ENCODE assay signal across 9 cellular contexts in genomic region chr11:62689421-62690183, GRCh38. TPM values are rescaled to one million over a fixed set of nuclear protein-coding genes. Genes with fewer than 3 reads are reported as not detected.
DNase-seq lines count a peak whose midpoint lies in the region; ATAC-seq and TF ChIP-seq lines count a peak whose summit lies in the region.
"Had no signal": no experiment of that assay in that cellular context is flagged by ENCODE, and none has a peak within 500 bp of the region (broad histone marks: within the 10 kb centered on the region; RNA-seq: fewer than 3 reads in every experiment).

Gene LRRN4CL, minus strand, starts transcription at chr11:62689530. Its CDS starts 1,022 bp downstream, at chr11:62688508.

- TF ChIP-seq CTCF in vagina (IDR thresholded peaks at IDR 0.05) = no peak

- ATAC-seq in Right ventricle myocardium inferior (peak; percentile 93), GM21786 (IDR thresholded peaks at IDR 0.05; ENCODE audit: unreplicated experiment) (no peak), HG02610 (IDR thresholded peaks at IDR 0.05; ENCODE audit: unreplicated experiment) (no peak)

- H3K9me3 ChIP-seq in mucosa of stomach (ENCODE audit: control insufficient read depth, low read length) (no peaks in the 10 kb centered on the region), vagina (no peaks in the 10 kb centered on the region)

- H3K4me1 ChIP-seq in mucosa of stomach (ENCODE audit: control insufficient read depth, insufficient read depth, low read length) = peaks cover 12% of the 10 kb centered on the region
- peaks cover 31% of the 10 kb centered on the region for H3K4me1 ChIP-seq in vagina

- intact Hi-C loops in Right ventricle myocardium inferior (cut with DNase I) = loop anchor here (5.0 kb wide), 1 partner anchor 292 kb away; no protein-coding TSS in a partner anchor
- intact Hi-C loops in cardiac septum (cut with DNase I) = loop anchor here (5.0 kb wide), 1 partner anchor 292 kb away; no protein-coding TSS in a partner anchor
- intact Hi-C loops in vagina (cut with DNase I) = no loop called here

- H3K4me3 ChIP-seq in mucosa of stomach (ENCODE audit: low read length) (no peak within 1 kb of the TSS), vagina (peak within 1 kb of the TSS; percentile 45 to 50)

- H3K27me3 ChIP-seq in mucosa of stomach (ENCODE audit: control insufficient read depth, insufficient read depth, low read length) = peaks cover 15% of the 10 kb centered on the region
- no peaks in the 10 kb centered on the region for H3K27me3 ChIP-seq in vagina

- H3K27ac ChIP-seq in vagina = peak within 1 kb of the TSS; percentile 89

- DNase-seq in Right ventricle myocardium inferior (ENCODE audit: missing footprints) = peak; percentile 85
- no peak for DNase-seq in cardiac septum (ENCODE audit: low spot score)
- peak; percentile 97 for DNase-seq in epidermal melanocyte (ENCODE audit: insufficient read length, low spot score)
- peak in 1 of 2 donors; percentile 98 for DNase-seq in vagina (ENCODE audit: extremely low spot score in 2 of 2)
- no peak for DNase-seq in activated CD8-positive, alpha-beta memory T cell treated with anti-CD3 and anti-CD28 coated beads, Interleukin-2, amount 50 U/mL, for 4 hours
- DNase-seq: activated T-cell treated with anti-CD3 and anti-CD28 coated beads, Interleukin-2, amount 50 U/mL, for 24 hours had no signal

- TF ChIP-seq POLR2A in vagina (IDR thresholded peaks at IDR 0.05) = peak in 1 of 2 donors; percentile 82

- no peaks in the 10 kb centered on the region for H3K36me3 ChIP-seq in mucosa of stomach (ENCODE audit: control insufficient read depth, insufficient read depth, low read length)
- H3K36me3 ChIP-seq in vagina = peaks cover 0 to 15% of the 10 kb centered on the region in 2 donors

- H3K9ac ChIP-seq in mucosa of stomach (ENCODE audit: low read length) = peak within 1 kb of the TSS; percentile 37

RNA-seq across cellular contexts. Expression of gene LRRN4CL, which starts in this region (rescaled TPM):
- 4.5 TPM for total RNA-seq in Right ventricle myocardium inferior
- total RNA-seq in cardiac septum = 2.9 TPM
- total RNA-seq in vagina = 45.2 TPM

Comparison
In these comparisons a context has a peak if more than half of its experiments do, and no peak if none do; other contexts are left out.
1. DNase-seq: peak in Right ventricle myocardium inferior (single experiment) and epidermal melanocyte (single experiment); none in cardiac septum (single experiment) and activated CD8-positive, alpha-beta memory T cell treated with anti-CD3 and anti-CD28 coated beads, Interleukin-2, amount 50 U/mL, for 4 hours (single experiment).